In the genomic region with DNA sequence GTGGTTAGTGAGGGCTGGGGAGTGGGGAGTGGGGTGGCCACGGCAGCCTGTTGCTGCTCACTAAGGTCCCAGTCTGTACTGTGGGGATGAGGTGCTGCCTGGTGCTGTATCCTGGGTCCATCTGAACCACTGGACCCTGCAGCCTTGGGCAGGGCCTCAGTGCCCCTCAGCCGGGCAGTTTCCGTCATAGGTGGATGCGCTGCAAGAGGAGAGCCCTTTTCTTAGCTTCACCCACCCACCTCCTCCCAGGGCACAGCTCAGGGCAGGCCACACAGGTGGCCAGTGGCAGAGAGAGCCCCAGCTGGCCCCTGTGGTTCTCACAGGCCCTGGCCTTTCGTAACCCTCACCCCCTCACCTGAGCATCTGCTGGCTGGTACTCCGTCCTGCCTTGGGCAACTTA, we compare ENCODE assay signal across 20 cellular contexts. TPM values are rescaled to one million over a fixed set of nuclear protein-coding genes. Genes with fewer than 3 reads are reported as not detected.
"Had no signal": no experiment of that assay in that cellular context is flagged by ENCODE, and none has a peak within 500 bp of the region (broad histone marks: within the 10 kb centered on the region; RNA-seq: fewer than 3 reads in every experiment).

No MANE protein-coding gene starts in this region.

- H3K9ac ChIP-seq: neural progenitor cell had no signal

- H3K27me3 Mint-ChIP-seq: type B pancreatic cell had no signal

- FAIRE-seq: colon, frontal cortex, small intestine had no signal

- DNase-seq: dermis blood vessel endothelial cell; effector CD4-positive, alpha-beta T cell; hippocampal formation; mammary epithelial cell; occipital lobe; stimulated activated CD4-positive, alpha-beta T cell treated with anti-CD3 and anti-CD28 coated beads, Interleukin-12 subunit alpha, Interleukin-12 subunit beta, amount 100 ng/mL, for 4 hours; stimulated activated naive CD4-positive, alpha-beta T cell; uterus had no signal

- H3K4me3 Mint-ChIP-seq: natural killer cell treated with Interleukin-12 subunit alpha and Interleukin-12 subunit beta and Interleukin-15 and Interleukin-18, amount 100 ng/mL, for 72 hours; neural progenitor cell; type B pancreatic cell had no signal

- H3K4me2 ChIP-seq: neural progenitor cell had no signal

- H3K36me3 Mint-ChIP-seq: natural killer cell treated with Interleukin-12 subunit alpha and Interleukin-12 subunit beta and Interleukin-15 and Interleukin-18, amount 100 ng/mL, for 72 hours; type B pancreatic cell had no signal

- H3K36me3 ChIP-seq: neural progenitor cell, stomach, thoracic aorta, uterus had no signal

- H3K4me1 ChIP-seq: neural progenitor cell, uterus had no signal

- H3K27ac Mint-ChIP-seq: natural killer cell treated with Interleukin-12 subunit alpha and Interleukin-12 subunit beta and Interleukin-15 and Interleukin-18, amount 100 ng/mL, for 72 hours; neural progenitor cell; type B pancreatic cell had no signal

- H3K27me3 ChIP-seq: neural progenitor cell, stomach, uterus had no signal

- H3K9me3 Mint-ChIP-seq: natural killer cell treated with Interleukin-12 subunit alpha and Interleukin-12 subunit beta and Interleukin-15 and Interleukin-18, amount 100 ng/mL, for 72 hours; type B pancreatic cell had no signal

- H3K9me3 ChIP-seq: heart left ventricle, mucosa of descending colon, stomach, thoracic aorta, uterus had no signal

- ATAC-seq: right cardiac atrium had no signal

- H3K27ac ChIP-seq: neural progenitor cell, thoracic aorta, uterus had no signal

- H2AFZ ChIP-seq: neural progenitor cell had no signal

- H3K4me3 ChIP-seq: heart left ventricle, mucosa of descending colon, neural progenitor cell, stomach, thoracic aorta, uterus had no signal

RNA-seq across cellular contexts. Expression of gene WNK2, which starts 46.2 kb away (rescaled TPM):
- total RNA-seq: dermis blood vessel endothelial cell; fibroblast of lung; natural killer cell treated with Interleukin-12 subunit alpha and Interleukin-12 subunit beta and Interleukin-15 and Interleukin-18, amount 100 ng/mL, for 72 hours had no signal
- polyA plus RNA-seq: fibroblast of lung had no signal
